ENCODE assay signal across 8 cellular contexts in genomic region chr14:89041245-89041585, GRCh38.
DNase-seq lines count a peak whose midpoint lies in the region; ATAC-seq and TF ChIP-seq lines count a peak whose summit lies in the region.

No MANE protein-coding gene starts in this region.

- intact Hi-C loops in Right ventricle myocardium inferior (cut with DNase I): loop anchor here (2.0 to 10.0 kb wide), 6 partner anchors 126 to 876 kb away; no protein-coding TSS in a partner anchor
- intact Hi-C loops in cardiac septum (cut with DNase I): loop anchor here (2.0 to 10.0 kb wide), 5 partner anchors 141 to 876 kb away; no protein-coding TSS in a partner anchor
- intact Hi-C loops in lower lobe of right lung (cut with DNase I): no loop called here
- intact Hi-C loops in vagina (cut with DNase I): loop anchor here (5.0 kb wide), 1 partner anchor 871 kb away; no protein-coding TSS in a partner anchor

- DNase-seq in Right ventricle myocardium inferior (ENCODE audit: missing footprints) (no peak), cardiac septum (ENCODE audit: low spot score) (no peak), astrocyte of the cerebellum (ENCODE audit: low read depth) (no peak), lower lobe of right lung (no peak), vagina (ENCODE audit: extremely low spot score in 2 of 2) (no peak), NCI-H1048 (lab: John Stamatoyannopoulos, UW) (no peak)

- peaks cover 19% of the 10 kb centered on the region for H3K4me1 ChIP-seq in lower lobe of right lung
- peaks cover 10% of the 10 kb centered on the region for H3K4me1 ChIP-seq in vagina

- no peaks in the 10 kb centered on the region for H3K36me3 ChIP-seq in lower lobe of right lung
- H3K36me3 ChIP-seq in vagina: no peaks in the 10 kb centered on the region

- H3K27me3 ChIP-seq in lower lobe of right lung (ENCODE audit: low read depth) (no peaks in the 10 kb centered on the region), vagina (no peaks in the 10 kb centered on the region)

- ATAC-seq in Right ventricle myocardium inferior (peak; percentile 4), lower lobe of right lung (peak; percentile 37 to 78), HG03175 (IDR thresholded peaks at IDR 0.05; ENCODE audit: unreplicated experiment) (no peak), HG02759 (IDR thresholded peaks at IDR 0.05; ENCODE audit: unreplicated experiment) (no peak)

- H3K4me3 ChIP-seq in astrocyte of the cerebellum (ENCODE audit: low read depth, low read length): peak overlapping the region; percentile 30
- peak overlapping the region; percentile 53 for H3K4me3 ChIP-seq in lower lobe of right lung
- H3K4me3 ChIP-seq in vagina: peak overlapping the region; percentile 29 to 41

- no peak for TF ChIP-seq POLR2A in vagina (IDR thresholded peaks at IDR 0.05)

- in situ Hi-C loops in astrocyte of the cerebellum (cut with HindIII; ENCODE audit: low sequenced_read_pairs): loop anchor here (5.0 to 25.0 kb wide), 2 partner anchors 106 to 871 kb away; no protein-coding TSS in a partner anchor

- peak overlapping the region; percentile 83 for H3K27ac ChIP-seq in lower lobe of right lung
- H3K27ac ChIP-seq in vagina: peak overlapping the region; percentile 87

- TF ChIP-seq CTCF in astrocyte of the cerebellum (IDR thresholded peaks at IDR 0.05; ENCODE audit: low read depth, low read length, missing control alignments): no peak
- TF ChIP-seq CTCF in lower lobe of right lung (IDR thresholded peaks at IDR 0.05): no peak
- no peak for TF ChIP-seq CTCF in vagina (IDR thresholded peaks at IDR 0.05)

- H3K9me3 ChIP-seq in lower lobe of right lung: no peaks in the 10 kb centered on the region
- no peaks in the 10 kb centered on the region for H3K9me3 ChIP-seq in vagina

Comparison
In these comparisons a context has a peak if more than half of its experiments do, and no peak if none do; other contexts are left out.
1. ATAC-seq: peak in Right ventricle myocardium inferior (single experiment) and lower lobe of right lung (2 of 2); none in HG03175 (single experiment) and HG02759 (single experiment).
2. Peak in every context shown above with its lines, with median percentiles within 50 percentile points of each other: H3K4me3 ChIP-seq.